In genomic region chr6:142569676-142570075, GRCh38 we compare ENCODE assay signal across 13 cellular contexts.
DNase-seq lines count a peak whose midpoint lies in the region; ATAC-seq and TF ChIP-seq lines count a peak whose summit lies in the region.
"Had no signal": no experiment of that assay in that cellular context is flagged by ENCODE, and none has a peak within 500 bp of the region (broad histone marks: within the 10 kb centered on the region; RNA-seq: fewer than 3 reads in every experiment).

No MANE protein-coding gene starts in this region.

- in situ Hi-C loops in astrocyte of the spinal cord (cut with HindIII; ENCODE audit: low sequenced_read_pairs), result no loop called here

- DNase-seq in HT1080 (ENCODE audit: low read depth), result peak; percentile 82
- peak; percentile 22 for DNase-seq in astrocyte of the spinal cord (ENCODE audit: low read depth, low spot score)
- no peak for DNase-seq in Right ventricle myocardium inferior (ENCODE audit: missing footprints)
- DNase-seq in NCI-H82 treated with DMSO at 0.1 percent for 48 hours (lab: John Stamatoyannopoulos, UW; ENCODE audit: unreplicated experiment), result no peak
- DNase-seq in left cardiac atrium, result no peak
- DNase-seq: erythroblast; left ventricle myocardium inferior; NCI-H2227 treated with DMSO at 0.1 percent for 48 hours; stimulated activated CD4-positive, alpha-beta T cell treated with anti-CD3 and anti-CD28 coated beads, Interleukin-12 subunit alpha, Interleukin-12 subunit beta, amount 100 ng/mL, for 4 hours; substantia nigra had no signal

- H4K20me1 ChIP-seq in BLaER1 treated with 17β-estradiol and CSF1 and Interleukin-3, amounts not matched to agents 10 nM and 100 nM, result no peaks in the 10 kb centered on the region

- H3K27ac ChIP-seq in BLaER1 treated with 17β-estradiol and CSF1 and Interleukin-3, amounts not matched to agents 10 nM and 100 nM, result no peak overlapping the region
- peak overlapping the region; percentile 61 for H3K27ac ChIP-seq in mesodermal cell (ENCODE audit: low read depth, low read length, severe bottlenecking)
- H3K27ac ChIP-seq: left ventricle myocardium inferior had no signal

- no peak for TF ChIP-seq CTCF in astrocyte of the spinal cord (IDR thresholded peaks at IDR 0.05; ENCODE audit: low read depth, low read length)

- H3K9me3 ChIP-seq in BLaER1 treated with 17β-estradiol and CSF1 and Interleukin-3, amounts not matched to agents 10 nM and 100 nM (replicated peaks in 1 of 11), result peaks cover 17 to 23% (median 21%) of the 10 kb centered on the region in 11 experiments
- H3K9me3 ChIP-seq in mesodermal cell (ENCODE audit: control insufficient read depth, low read length), result peaks cover 17% of the 10 kb centered on the region

- intact Hi-C loops in Right ventricle myocardium inferior (cut with DNase I), result loop anchor here (10.0 kb wide), 1 partner anchor 855 kb away; no protein-coding TSS in a partner anchor
- intact Hi-C loops in left cardiac atrium (cut with DNase I), result loop anchor here in 1 of 2 donors (10.0 kb wide), 1 partner anchor 855 kb away; no protein-coding TSS in a partner anchor

- H3K9ac ChIP-seq in BLaER1 treated with 17β-estradiol and CSF1 and Interleukin-3, amounts not matched to agents 10 nM and 100 nM, result no peak overlapping the region

- peaks cover 7 to 19% (median 16%) of the 10 kb centered on the region in 10 experiments; a peak in 17 of 20 replicates for H3K4me1 ChIP-seq in BLaER1 treated with 17β-estradiol and CSF1 and Interleukin-3, amounts not matched to agents 10 nM and 100 nM
- H3K4me1 ChIP-seq in mesodermal cell (ENCODE audit: control insufficient read depth, insufficient read depth, low read length, poor library complexity, severe bottlenecking), result peaks cover 27% of the 10 kb centered on the region

- H3K4me2 ChIP-seq in BLaER1 treated with 17β-estradiol and CSF1 and Interleukin-3, amounts not matched to agents 10 nM and 100 nM, result peak overlapping the region; percentile 7 to 51 (median 29); a peak in 18 of 22 replicates

- ATAC-seq in Right ventricle myocardium inferior (no peak), left cardiac atrium (no peak), HG02678 (IDR thresholded peaks at IDR 0.05; ENCODE audit: unreplicated experiment) (no peak)

- no peaks in the 10 kb centered on the region for H3K27me3 ChIP-seq in BLaER1 treated with 17β-estradiol and CSF1 and Interleukin-3, amounts not matched to agents 10 nM and 100 nM

- no peaks in the 10 kb centered on the region for H3K36me3 ChIP-seq in BLaER1 treated with 17β-estradiol and CSF1 and Interleukin-3, amounts not matched to agents 10 nM and 100 nM
- no peaks in the 10 kb centered on the region for H3K36me3 ChIP-seq in mesodermal cell (ENCODE audit: control insufficient read depth, insufficient read depth, low read length)
- H3K36me3 ChIP-seq: left ventricle myocardium inferior had no signal

- H3K4me3 ChIP-seq in BLaER1 treated with 17β-estradiol and CSF1 and Interleukin-3, amounts not matched to agents 10 nM and 100 nM, result no peak overlapping the region
- H3K4me3 ChIP-seq in astrocyte of the spinal cord (ENCODE audit: low read depth, low read length) (no peak overlapping the region), mesodermal cell (ENCODE audit: extremely low read depth, insufficient read depth, low read length, poor library complexity, severe bottlenecking) (no peak overlapping the region)
- H3K4me3 ChIP-seq: left ventricle myocardium inferior had no signal

- WGBS in mesodermal cell (ENCODE audit: insufficient coverage in 2 of 2), 2 experiments, result no CpG with 5 or more reads among the region's 1 CpG

Comparison
In these comparisons a context has a peak if more than half of its experiments do, and no peak if none do; other contexts are left out.
1. DNase-seq: peak in HT1080 (single experiment) and astrocyte of the spinal cord (single experiment); none in Right ventricle myocardium inferior (single experiment), NCI-H82 treated with DMSO at 0.1 percent for 48 hours (single experiment) and left cardiac atrium (single experiment).